Comparison of ENCODE assay signal across 12 cellular contexts in the genomic region with DNA sequence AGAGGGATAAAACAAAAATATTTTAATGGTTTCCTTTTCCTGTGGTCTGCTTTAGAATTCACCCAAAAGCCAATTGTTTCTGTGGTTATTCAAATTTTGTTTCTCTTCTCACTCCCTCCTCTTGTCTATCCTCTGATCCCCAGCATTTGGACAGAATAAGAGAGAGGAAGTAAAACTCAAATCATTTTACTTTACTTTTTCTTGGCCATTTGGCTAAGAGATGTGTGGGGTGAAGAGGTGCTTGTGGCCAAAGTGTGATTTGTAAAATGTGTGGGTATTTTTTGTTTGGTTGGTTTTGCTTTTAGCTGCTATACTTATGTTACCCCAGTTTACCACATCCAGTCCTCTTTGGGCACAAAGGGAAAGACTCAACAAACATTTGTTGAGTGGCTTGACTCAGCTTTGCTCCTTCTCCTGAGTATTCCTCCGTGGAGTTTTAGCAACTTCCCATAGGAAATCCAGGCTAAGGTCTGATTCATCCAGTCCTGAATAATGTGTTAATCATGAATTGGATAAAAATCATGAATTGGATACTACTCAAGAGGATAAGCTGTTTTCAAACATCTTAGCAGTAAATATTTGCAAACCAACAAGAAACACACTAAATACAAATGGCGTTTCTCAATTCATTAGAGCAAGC.
DNase-seq lines count a peak whose midpoint lies in the region; ATAC-seq and TF ChIP-seq lines count a peak whose summit lies in the region.
"Had no signal": no experiment of that assay in that cellular context is flagged by ENCODE, and none has a peak within 500 bp of the region (broad histone marks: within the 10 kb centered on the region; RNA-seq: fewer than 3 reads in every experiment).

No MANE protein-coding gene starts in this region.

- peaks cover 71% of the 10 kb centered on the region for H3K36me3 Mint-ChIP-seq in MCF 10A (ENCODE audit: insufficient read depth, unreplicated experiment)
- no peaks in the 10 kb centered on the region for H3K36me3 Mint-ChIP-seq in activated T-cell treated with anti-CD3 and anti-CD28 coated beads, Interleukin-2, amount 50 U/mL, for 4 hours (ENCODE audit: insufficient read depth)
- no peaks in the 10 kb centered on the region for H3K36me3 Mint-ChIP-seq in CD8-positive, alpha-beta T cell

- no peak overlapping the region for H3K4me3 ChIP-seq in ACC112 (ENCODE audit: low read depth, low read length)
- no peak overlapping the region for H3K4me3 ChIP-seq in CD8-positive, alpha-beta T cell (ENCODE audit: low read depth, low read length)

- DNase-seq in MCF 10A (ENCODE audit: unreplicated experiment) = peak; percentile 31
- DNase-seq in activated T-cell treated with anti-CD3 and anti-CD28 coated beads, Interleukin-2, amount 50 U/mL, for 4 hours = no peak
- no peak for DNase-seq in activated CD4-positive, alpha-beta T cell treated with anti-CD3 and anti-CD28 coated beads, Interleukin-2, amount 50 U/mL, for 48 hours
- no peak for DNase-seq in CD8-positive, alpha-beta T cell
- DNase-seq in activated CD4-positive, alpha-beta T cell treated with anti-CD3 and anti-CD28 coated beads for 48 hours = no peak
- DNase-seq: right cardiac atrium had no signal

- peak overlapping the region; percentile 28 for H2AFZ ChIP-seq in ACC112 (ENCODE audit: low read length, unreplicated experiment)

- POLR2A ChIA-PET in MCF 10A (lab: Yijun Ruan, JAX) = interaction anchor here (0.8 to 2.5 kb wide), 2 partner anchors 12 to 37 kb away, joined by 3 to 10 read pairs; no protein-coding TSS in a partner anchor
- POLR2A ChIA-PET in CD8-positive, alpha-beta T cell (lab: Charles Lee) = no interaction called here

- H3K79me2 ChIP-seq in ACC112 (ENCODE audit: control insufficient read depth, insufficient read depth, low read length, unreplicated experiment) = no peaks in the 10 kb centered on the region

- peak; percentile 96 for ATAC-seq in GM19395 (IDR thresholded peaks at IDR 0.05; ENCODE audit: unreplicated experiment)
- peak; percentile 98 for ATAC-seq in HG03175 (IDR thresholded peaks at IDR 0.05; ENCODE audit: unreplicated experiment)
- ATAC-seq in activated T-cell treated with anti-CD3 and anti-CD28 coated beads, Interleukin-2, amount 50 U/mL, for 4 hours = no peak
- ATAC-seq in CD8-positive, alpha-beta T cell = no peak
- ATAC-seq: Panc1 had no signal

- H3K27me3 ChIP-seq in ACC112 (ENCODE audit: insufficient read depth, low read length) = no peaks in the 10 kb centered on the region
- no peaks in the 10 kb centered on the region for H3K27me3 ChIP-seq in CD8-positive, alpha-beta T cell (ENCODE audit: insufficient read depth, low read length)

- H3K27me3 Mint-ChIP-seq in MCF 10A (ENCODE audit: insufficient read depth, unreplicated experiment) = no peaks in the 10 kb centered on the region
- peaks cover 4% of the 10 kb centered on the region for H3K27me3 Mint-ChIP-seq in activated T-cell treated with anti-CD3 and anti-CD28 coated beads, Interleukin-2, amount 50 U/mL, for 4 hours (ENCODE audit: low read depth)
- peaks cover 20% of the 10 kb centered on the region for H3K27me3 Mint-ChIP-seq in CD8-positive, alpha-beta T cell (ENCODE audit: low read depth)

- peaks cover 15% of the 10 kb centered on the region for H3K4me1 Mint-ChIP-seq in MCF 10A (ENCODE audit: insufficient read depth, unreplicated experiment)
- peaks cover 3% of the 10 kb centered on the region for H3K4me1 Mint-ChIP-seq in activated T-cell treated with anti-CD3 and anti-CD28 coated beads, Interleukin-2, amount 50 U/mL, for 4 hours (ENCODE audit: low read depth)
- H3K4me1 Mint-ChIP-seq in CD8-positive, alpha-beta T cell (ENCODE audit: low read depth) = no peaks in the 10 kb centered on the region

- no TSS peak for BruUV-seq in MCF 10A (replicated peaks; lab: Mats Ljungman, UMichigan)

- H3K9me3 Mint-ChIP-seq in MCF 10A (ENCODE audit: unreplicated experiment) = peaks cover 7% of the 10 kb centered on the region
- H3K9me3 Mint-ChIP-seq in activated T-cell treated with anti-CD3 and anti-CD28 coated beads, Interleukin-2, amount 50 U/mL, for 4 hours = no peaks in the 10 kb centered on the region
- H3K9me3 Mint-ChIP-seq in CD8-positive, alpha-beta T cell = no peaks in the 10 kb centered on the region

- peak overlapping the region; percentile 68 for H3K27ac ChIP-seq in ACC112 (ENCODE audit: low read depth, low read length)
- no peak overlapping the region for H3K27ac ChIP-seq in CD8-positive, alpha-beta T cell (ENCODE audit: low read depth, low read length)
- H3K27ac ChIP-seq: C4-2B had no signal

- no peaks in the 10 kb centered on the region for H3K36me3 ChIP-seq in ACC112 (ENCODE audit: insufficient read depth, low read length)
- H3K36me3 ChIP-seq in CD8-positive, alpha-beta T cell (ENCODE audit: insufficient read depth, low read length) = no peaks in the 10 kb centered on the region

- H3K4me1 ChIP-seq in ACC112 (ENCODE audit: control insufficient read depth, insufficient read depth, low read length, unreplicated experiment) = peaks cover 13% of the 10 kb centered on the region
- no peaks in the 10 kb centered on the region for H3K4me1 ChIP-seq in CD8-positive, alpha-beta T cell (ENCODE audit: insufficient read depth, low read length)

- H3K27ac Mint-ChIP-seq in MCF 10A (ENCODE audit: low read depth, unreplicated experiment) = no peak overlapping the region
- no peak overlapping the region for H3K27ac Mint-ChIP-seq in CD8-positive, alpha-beta T cell
- H3K27ac Mint-ChIP-seq: dendritic cell treated with granulocyte-macrophage colony-stimulating factor and Interleukin-4, amounts not matched to agents 40 ng/mL and 50 ng/mL, for 4 days had no signal

- no peak overlapping the region for H3K4me3 Mint-ChIP-seq in MCF 10A (ENCODE audit: unreplicated experiment)
- H3K4me3 Mint-ChIP-seq in activated T-cell treated with anti-CD3 and anti-CD28 coated beads, Interleukin-2, amount 50 U/mL, for 4 hours = no peak overlapping the region
- H3K4me3 Mint-ChIP-seq in CD8-positive, alpha-beta T cell = no peak overlapping the region
- H3K4me3 Mint-ChIP-seq: dendritic cell treated with granulocyte-macrophage colony-stimulating factor and Interleukin-4, amounts not matched to agents 40 ng/mL and 50 ng/mL, for 4 days had no signal

- TF ChIP-seq CTCF in MCF 10A (IDR thresholded peaks at IDR 0.05; ENCODE audit: unreplicated experiment) = no peak
- TF ChIP-seq CTCF in CD8-positive, alpha-beta T cell (IDR thresholded peaks at IDR 0.05) = no peak

- no peaks in the 10 kb centered on the region for H3K9me3 ChIP-seq in CD8-positive, alpha-beta T cell (ENCODE audit: low read length)

- CTCF ChIA-PET in MCF 10A (lab: Yijun Ruan, JAX) = interaction anchor here (1.7 kb wide), 1 partner anchor 203 kb away, joined by 3 read pairs; no protein-coding TSS in a partner anchor
- CTCF ChIA-PET in CD8-positive, alpha-beta T cell (lab: Charles Lee) = no interaction called here

- intact Hi-C loops in MCF 10A (cut with micrococcal nuclease) = no loop called here
- intact Hi-C loops in CD8-positive, alpha-beta T cell (cut with DNase I, micrococcal nuclease) = no loop called here

Comparison
In these comparisons a context has a peak if more than half of its experiments do, and no peak if none do; other contexts are left out.
1. ATAC-seq: peak in GM19395 (single experiment) and HG03175 (single experiment); none in activated T-cell treated with anti-CD3 and anti-CD28 coated beads, Interleukin-2, amount 50 U/mL, for 4 hours (0 of 2) and CD8-positive, alpha-beta T cell (single experiment).